Comparison of ENCODE assay signal across 10 cellular contexts in the genomic region with DNA sequence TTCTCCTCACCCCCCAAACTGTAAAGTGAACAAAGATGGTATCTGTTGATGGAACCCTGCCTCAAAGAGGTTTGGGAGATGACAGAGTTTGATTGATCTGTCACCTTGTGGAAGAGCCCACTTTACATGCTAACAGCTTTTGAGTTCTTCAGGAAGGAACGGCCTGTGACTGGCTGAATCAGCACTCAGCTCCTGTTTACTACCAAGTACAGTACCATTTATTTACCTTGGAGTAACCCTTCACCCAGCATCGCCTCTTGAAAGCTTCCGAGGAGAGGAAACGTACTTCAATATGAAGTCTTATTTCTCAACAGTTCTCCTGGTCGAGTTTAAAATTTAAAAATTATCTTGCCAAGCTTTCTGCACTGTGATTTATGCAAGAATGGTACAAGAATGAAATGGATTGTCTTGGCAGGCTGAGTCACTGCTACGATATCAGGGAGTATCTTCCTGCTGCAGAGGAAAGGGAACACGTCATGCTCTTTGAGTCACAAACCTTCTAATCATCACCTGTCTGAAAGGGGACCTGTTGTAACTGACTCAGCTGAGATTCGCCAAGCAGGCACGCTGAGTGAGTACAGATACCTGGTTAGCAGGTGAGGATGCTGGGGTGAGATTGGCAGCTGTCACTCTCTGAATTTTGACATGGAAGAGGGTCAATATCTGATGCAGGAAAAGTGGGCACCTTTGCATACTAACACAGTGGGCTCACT. TPM values are rescaled to one million over a fixed set of nuclear protein-coding genes. Genes with fewer than 3 reads are reported as not detected.
DNase-seq lines count a peak whose midpoint lies in the region; ATAC-seq lines count a peak whose summit lies in the region.
"Had no signal": no experiment of that assay in that cellular context is flagged by ENCODE, and none has a peak within 500 bp of the region (broad histone marks: within the 10 kb centered on the region; RNA-seq: fewer than 3 reads in every experiment).

No MANE protein-coding gene starts in this region.

- no peak overlapping the region for H3K4me3 Mint-ChIP-seq in activated T-cell treated with anti-CD3 and anti-CD28 coated beads, Interleukin-2, amount 50 U/mL, for 24 hours
- H3K4me3 Mint-ChIP-seq in activated T-helper 1 cell treated with anti-CD3 and anti-CD28 coated beads, Interleukin-12 subunit alpha, Interleukin-12 subunit beta, Interleukin-2, Interleukin-4 antibody, amounts not matched to agents 30 ng/mL and 10 ng/mL and 1 ng/mL, durations not matched to agents 14 hours and 24 hours and 36 hours, result no peak overlapping the region

- no peak overlapping the region for H2BK120ac ChIP-seq in neuronal stem cell (ENCODE audit: low read depth, low read length)

- peaks cover 0 to 14% of the 10 kb centered on the region in 2 donors for H3K4me1 ChIP-seq in neuronal stem cell (ENCODE audit: control insufficient read depth in 2 of 2, insufficient read depth in 1 of 2, low read depth in 1 of 2, low read length in 2 of 2)

- H4K91ac ChIP-seq in neuronal stem cell (ENCODE audit: low read depth, low read length, poor library complexity), result no peak overlapping the region

- H2BK5ac ChIP-seq in neuronal stem cell (ENCODE audit: low read length), result no peak overlapping the region

- DNase-seq in activated T-cell treated with anti-CD3 and anti-CD28 coated beads, Interleukin-2, amount 50 U/mL, for 24 hours, result no peak
- DNase-seq in activated T-cell treated with anti-CD3 and anti-CD28 coated beads, Interleukin-2, amount 50 U/mL, for 1 hour, result no peak
- DNase-seq in activated T-helper 1 cell treated with anti-CD3 and anti-CD28 coated beads, Interleukin-12 subunit alpha, Interleukin-12 subunit beta, Interleukin-2, Interleukin-4 antibody, amounts not matched to agents 30 ng/mL and 10 ng/mL and 1 ng/mL, durations not matched to agents 14 hours and 24 hours and 36 hours (ENCODE audit: low spot score), result no peak
- DNase-seq in left cardiac atrium (peak; percentile 44), stromal cell of bone marrow (ENCODE audit: low read depth) (peak; percentile 36), neuronal stem cell (ENCODE audit: low spot score) (no peak)

- no peak overlapping the region for H3K4ac ChIP-seq in neuronal stem cell (ENCODE audit: low read length)

- no peak overlapping the region for H2BK12ac ChIP-seq in neuronal stem cell (ENCODE audit: low read length)

- no peak overlapping the region for H2AFZ ChIP-seq in neuronal stem cell (ENCODE audit: low read length)

- H3K9me3 Mint-ChIP-seq in activated T-cell treated with anti-CD3 and anti-CD28 coated beads, Interleukin-2, amount 50 U/mL, for 24 hours, result no peaks in the 10 kb centered on the region
- H3K9me3 Mint-ChIP-seq in activated T-helper 1 cell treated with anti-CD3 and anti-CD28 coated beads, Interleukin-12 subunit alpha, Interleukin-12 subunit beta, Interleukin-2, Interleukin-4 antibody, amounts not matched to agents 30 ng/mL and 10 ng/mL and 1 ng/mL, durations not matched to agents 14 hours and 24 hours and 36 hours, result peaks cover 3% of the 10 kb centered on the region

- no CpG with 5 or more reads among the region's 9 CpGs for WGBS in neuronal stem cell (ENCODE audit: extremely low coverage in 2 of 2, insufficient read length in 2 of 2, insufficient replicate concordance in 1 of 2), 2 donors

- no peak overlapping the region for H2AK5ac ChIP-seq in neuronal stem cell (ENCODE audit: low read depth, low read length)

- intact Hi-C loops in activated T-helper 1 cell treated with anti-CD3 and anti-CD28 coated beads, Interleukin-12 subunit alpha, Interleukin-12 subunit beta, Interleukin-2, Interleukin-4 antibody, amounts not matched to agents 30 ng/mL and 10 ng/mL and 1 ng/mL, durations not matched to agents 14 hours and 24 hours and 36 hours (cut with micrococcal nuclease), result loop anchor here (5.0 to 10.0 kb wide), 5 partner anchors 68 to 900 kb away; no protein-coding TSS in a partner anchor
- intact Hi-C loops in left cardiac atrium (cut with DNase I), result loop anchor here in 1 of 2 donors (10.0 kb wide), 1 partner anchor 290 kb away; no protein-coding TSS in a partner anchor

- no peak overlapping the region for H3K27ac ChIP-seq in neuronal stem cell (replicated peaks; ENCODE audit: low read length)
- H3K27ac ChIP-seq: vagina, VCaP had no signal

- H3K23ac ChIP-seq in neuronal stem cell (ENCODE audit: low read depth, low read length, poor library complexity), result no peak overlapping the region

- H3K4me1 Mint-ChIP-seq in activated T-cell treated with anti-CD3 and anti-CD28 coated beads, Interleukin-2, amount 50 U/mL, for 24 hours (ENCODE audit: low read depth), result peaks cover 57% of the 10 kb centered on the region
- peaks cover 68% of the 10 kb centered on the region for H3K4me1 Mint-ChIP-seq in activated T-helper 1 cell treated with anti-CD3 and anti-CD28 coated beads, Interleukin-12 subunit alpha, Interleukin-12 subunit beta, Interleukin-2, Interleukin-4 antibody, amounts not matched to agents 30 ng/mL and 10 ng/mL and 1 ng/mL, durations not matched to agents 14 hours and 24 hours and 36 hours (ENCODE audit: low read depth)

- no peaks in the 10 kb centered on the region for H3K36me3 Mint-ChIP-seq in activated T-cell treated with anti-CD3 and anti-CD28 coated beads, Interleukin-2, amount 50 U/mL, for 24 hours (ENCODE audit: low read depth)
- peaks cover 18% of the 10 kb centered on the region for H3K36me3 Mint-ChIP-seq in activated T-helper 1 cell treated with anti-CD3 and anti-CD28 coated beads, Interleukin-12 subunit alpha, Interleukin-12 subunit beta, Interleukin-2, Interleukin-4 antibody, amounts not matched to agents 30 ng/mL and 10 ng/mL and 1 ng/mL, durations not matched to agents 14 hours and 24 hours and 36 hours (ENCODE audit: low read depth)

- H3K18ac ChIP-seq in neuronal stem cell (ENCODE audit: low read length), result no peak overlapping the region

- H3K36me3 ChIP-seq in neuronal stem cell (replicated peaks in 1 of 2; ENCODE audit: control insufficient read depth in 2 of 2, insufficient read depth in 2 of 2, low read length in 2 of 2), result no peaks in the 10 kb centered on the region
- H3K36me3 ChIP-seq: vagina had no signal

- no peaks in the 10 kb centered on the region for H3K79me1 ChIP-seq in neuronal stem cell (ENCODE audit: low read depth, low read length)

- no peak overlapping the region for H3K4me3 ChIP-seq in neuronal stem cell (ENCODE audit: low read length in 2 of 2)
- H3K4me3 ChIP-seq: vagina had no signal

- no peak overlapping the region for H2BK15ac ChIP-seq in neuronal stem cell (ENCODE audit: low read length)

- H3K9me3 ChIP-seq in neuronal stem cell (replicated peaks in 1 of 2; ENCODE audit: control insufficient read depth in 2 of 2, insufficient read depth in 1 of 2, low read depth in 1 of 2, low read length in 2 of 2), result no peaks in the 10 kb centered on the region
- H3K9me3 ChIP-seq: vagina had no signal

- no peak overlapping the region for H3K14ac ChIP-seq in neuronal stem cell (ENCODE audit: low read length)

- H3K4me2 ChIP-seq in neuronal stem cell (ENCODE audit: insufficient read depth, low read length, poor library complexity, severe bottlenecking), result no peak overlapping the region

- peaks cover 0 to 4% (median 0%) of the 10 kb centered on the region in 3 experiments for H3K27me3 ChIP-seq in neuronal stem cell (ENCODE audit: control insufficient read depth in 3 of 3, insufficient read depth in 3 of 3, low read depth in 1 of 3, low read length in 3 of 3)
- H3K27me3 ChIP-seq: vagina had no signal

- no peaks in the 10 kb centered on the region for H3K27me3 Mint-ChIP-seq in activated T-cell treated with anti-CD3 and anti-CD28 coated beads, Interleukin-2, amount 50 U/mL, for 24 hours
- H3K27me3 Mint-ChIP-seq in activated T-helper 1 cell treated with anti-CD3 and anti-CD28 coated beads, Interleukin-12 subunit alpha, Interleukin-12 subunit beta, Interleukin-2, Interleukin-4 antibody, amounts not matched to agents 30 ng/mL and 10 ng/mL and 1 ng/mL, durations not matched to agents 14 hours and 24 hours and 36 hours (ENCODE audit: insufficient read depth), result no peaks in the 10 kb centered on the region

- peak; percentile 31 to 93 for ATAC-seq in left cardiac atrium
- no peak for ATAC-seq in GM19328 (IDR thresholded peaks at IDR 0.05; ENCODE audit: unreplicated experiment)
- no peak for ATAC-seq in HG03457 (IDR thresholded peaks at IDR 0.05; ENCODE audit: unreplicated experiment)

- H3K27ac Mint-ChIP-seq in activated T-cell treated with anti-CD3 and anti-CD28 coated beads, Interleukin-2, amount 50 U/mL, for 24 hours, result peak overlapping the region; percentile 42
- H3K27ac Mint-ChIP-seq in activated T-helper 1 cell treated with anti-CD3 and anti-CD28 coated beads, Interleukin-12 subunit alpha, Interleukin-12 subunit beta, Interleukin-2, Interleukin-4 antibody, amounts not matched to agents 30 ng/mL and 10 ng/mL and 1 ng/mL, durations not matched to agents 14 hours and 24 hours and 36 hours, result peak overlapping the region; percentile 100

- no peak overlapping the region for H3K9ac ChIP-seq in neuronal stem cell (ENCODE audit: low read depth, low read length, poor library complexity)

- H4K8ac ChIP-seq in neuronal stem cell (ENCODE audit: low read depth, low read length), result no peak overlapping the region

RNA-seq across cellular contexts. Expression of a gene that starts 30.1 kb away (rescaled TPM):
- total RNA-seq in activated T-helper 1 cell treated with anti-CD3 and anti-CD28 coated beads, Interleukin-12 subunit alpha, Interleukin-12 subunit beta, Interleukin-2, Interleukin-4 antibody, amounts not matched to agents 30 ng/mL and 10 ng/mL and 1 ng/mL, durations not matched to agents 14 hours and 24 hours and 36 hours, result 110 and 113 TPM in 2 replicates
- total RNA-seq in left cardiac atrium, result 10 to 100 TPM; 76.3 to 78.7 TPM
- polyA plus RNA-seq in neuronal stem cell (2013, experiment 1 of 2), result 12.9 TPM
- 13.2 TPM for polyA plus RNA-seq in neuronal stem cell (2013, experiment 2 of 2)

Comparison
In these comparisons a context has a peak if more than half of its experiments do, and no peak if none do; other contexts are left out.
1. DNase-seq: peak in left cardiac atrium (single experiment) and stromal cell of bone marrow (single experiment); none in activated T-cell treated with anti-CD3 and anti-CD28 coated beads, Interleukin-2, amount 50 U/mL, for 24 hours (single experiment), activated T-cell treated with anti-CD3 and anti-CD28 coated beads, Interleukin-2, amount 50 U/mL, for 1 hour (single experiment), activated T-helper 1 cell treated with anti-CD3 and anti-CD28 coated beads, Interleukin-12 subunit alpha, Interleukin-12 subunit beta, Interleukin-2, Interleukin-4 antibody, amounts not matched to agents 30 ng/mL and 10 ng/mL and 1 ng/mL, durations not matched to agents 14 hours and 24 hours and 36 hours (single experiment) and neuronal stem cell (single experiment).
2. ATAC-seq: peak in left cardiac atrium (2 of 2); none in GM19328 (single experiment) and HG03457 (single experiment).